Comparison of ENCODE assay signal across 8 cellular contexts in genomic region chr3:194322701-194323174, GRCh38. TPM values are rescaled to one million over a fixed set of nuclear protein-coding genes. Genes with fewer than 3 reads are reported as not detected.
A peak's percentile ranks its signal among the peaks of the same experiment; 100 is the strongest.
DNase-seq lines count a peak whose midpoint lies in the region; ATAC-seq and TF ChIP-seq lines count a peak whose summit lies in the region.
"Had no signal": no experiment of that assay in that cellular context is flagged by ENCODE, and none has a peak within 500 bp of the region (broad histone marks: within the 10 kb centered on the region; RNA-seq: fewer than 3 reads in every experiment).

No MANE protein-coding gene starts in this region.

- H3K27ac Mint-ChIP-seq in activated naive CD4-positive, alpha-beta T cell treated with anti-CD3 and anti-CD28 coated beads, Interleukin-2, amount 50 U/mL, for 72 hours: no peak overlapping the region
- no peak overlapping the region for H3K27ac Mint-ChIP-seq in naive thymus-derived CD4-positive, alpha-beta T cell

- no peak overlapping the region for H3K27ac ChIP-seq in HEK293 (ENCODE audit: extremely low read depth, low read depth, low read length)
- H3K27ac ChIP-seq in naive thymus-derived CD4-positive, alpha-beta T cell (ENCODE audit: low read depth, low read length): no peak overlapping the region

- peaks cover 11% of the 10 kb centered on the region in 2 donors for H3K9me3 Mint-ChIP-seq in activated naive CD4-positive, alpha-beta T cell treated with anti-CD3 and anti-CD28 coated beads, Interleukin-2, amount 50 U/mL, for 72 hours
- H3K9me3 Mint-ChIP-seq in naive thymus-derived CD4-positive, alpha-beta T cell: peaks cover 0 to 15% (median 9%) of the 10 kb centered on the region in 11 donors

- POLR2A ChIA-PET in HEK293 (lab: Yijun Ruan, JAX): no interaction called here
- POLR2A ChIA-PET in naive thymus-derived CD4-positive, alpha-beta T cell (lab: Charles Lee): no interaction called here

- CTCF ChIA-PET in HEK293 (lab: Yijun Ruan, JAX): no interaction called here
- CTCF ChIA-PET in naive thymus-derived CD4-positive, alpha-beta T cell (lab: Charles Lee): interaction anchor here (0.5 kb wide), 1 partner anchor 13 kb away, joined by 3 read pairs; no protein-coding TSS in a partner anchor

- H3K36me3 ChIP-seq in HEK293 (ENCODE audit: control insufficient read depth in 2 of 2, insufficient read depth in 1 of 2, low read length in 2 of 2): no peaks in the 10 kb centered on the region
- no peaks in the 10 kb centered on the region for H3K36me3 ChIP-seq in naive thymus-derived CD4-positive, alpha-beta T cell (ENCODE audit: control insufficient read depth in 2 of 3, insufficient read depth in 3 of 3, low read length in 3 of 3)

- no peak for TF ChIP-seq CTCF in HEK293 (tag by site-specific recombination; IDR thresholded peaks at IDR 0.05)

- H3K4me3 ChIP-seq in HEK293 (ENCODE audit: low read depth, low read length): no peak overlapping the region
- H3K4me3 ChIP-seq in naive thymus-derived CD4-positive, alpha-beta T cell (ENCODE audit: low read length): no peak overlapping the region

- peak overlapping the region in 6 of 10 donors; percentile 15 to 67 (median 36) for H3K4me3 Mint-ChIP-seq in naive thymus-derived CD4-positive, alpha-beta T cell

- no peaks in the 10 kb centered on the region for H3K4me1 ChIP-seq in HEK293 (ENCODE audit: control insufficient read depth, insufficient read depth, low read length)
- H3K4me1 ChIP-seq in naive thymus-derived CD4-positive, alpha-beta T cell (ENCODE audit: control insufficient read depth in 2 of 2, insufficient read depth in 2 of 2, low read length in 2 of 2): peaks cover 0 to 9% of the 10 kb centered on the region in 2 donors

- no peaks in the 10 kb centered on the region for H3K9me3 ChIP-seq in HEK293 (ENCODE audit: control insufficient read depth, insufficient read depth, low read depth, low read length)
- H3K9me3 ChIP-seq in naive thymus-derived CD4-positive, alpha-beta T cell (ENCODE audit: control insufficient read depth in 2 of 3, low read length in 3 of 3): peaks cover 0 to 11% (median 0%) of the 10 kb centered on the region in 3 experiments

- H3K36me3 Mint-ChIP-seq in activated naive CD4-positive, alpha-beta T cell treated with anti-CD3 and anti-CD28 coated beads, Interleukin-2, amount 50 U/mL, for 72 hours: peaks cover 9 to 13% of the 10 kb centered on the region in 2 donors
- H3K36me3 Mint-ChIP-seq in naive thymus-derived CD4-positive, alpha-beta T cell: peaks cover 0 to 10% (median 7%) of the 10 kb centered on the region in 5 donors

- peaks cover 0 to 19% (median 3%) of the 10 kb centered on the region in 5 donors for H3K27me3 Mint-ChIP-seq in naive thymus-derived CD4-positive, alpha-beta T cell

- DNase-seq in COLO829 (ENCODE audit: low spot score): peak; percentile 64
- no peak for DNase-seq in activated naive CD4-positive, alpha-beta T cell treated with anti-CD3 and anti-CD28 coated beads, Interleukin-2, amount 50 U/mL, for 72 hours (ENCODE audit: low spot score in 2 of 2)
- DNase-seq in naive thymus-derived CD4-positive, alpha-beta T cell: no peak
- DNase-seq in mesenteric fat pad (ENCODE audit: low spot score): no peak

- H3K27me3 ChIP-seq in naive thymus-derived CD4-positive, alpha-beta T cell (ENCODE audit: control insufficient read depth in 2 of 2, insufficient read depth in 2 of 2, low read length in 2 of 2): no peaks in the 10 kb centered on the region

- peaks cover 0 to 4% (median 0%) of the 10 kb centered on the region in 7 donors for H3K4me1 Mint-ChIP-seq in naive thymus-derived CD4-positive, alpha-beta T cell

- ATAC-seq in activated naive CD4-positive, alpha-beta T cell treated with anti-CD3 and anti-CD28 coated beads, Interleukin-2, amount 50 U/mL, for 72 hours: peak; percentile 33 to 65
- ATAC-seq in naive thymus-derived CD4-positive, alpha-beta T cell: no peak
- ATAC-seq in GM18502 (IDR thresholded peaks at IDR 0.05; ENCODE audit: poor library complexity, unreplicated experiment): no peak
- ATAC-seq in HG02588 (IDR thresholded peaks at IDR 0.05; ENCODE audit: unreplicated experiment): no peak

- intact Hi-C loops in naive thymus-derived CD4-positive, alpha-beta T cell (cut with micrococcal nuclease): no loop called here

TF ChIP-seq in HEK293, 187 proteins besides CTCF, POLR2A, EP300 and RAD21 (continues in another document):
- TF ChIP-seq ZBTB8A (tag by site-specific recombination; IDR thresholded peaks at IDR 0.05): no peak
- TF ChIP-seq ATF2 (tag by site-specific recombination; IDR thresholded peaks at IDR 0.05; ENCODE audit: low read depth): no peak
- no peak for TF ChIP-seq ZXDB (tag by site-specific recombination; IDR thresholded peaks at IDR 0.05)
- TF ChIP-seq ZNF24 (tag by site-specific recombination; IDR thresholded peaks at IDR 0.05): peak; percentile 71; the same call in 1 of the 2 replicates
- TF ChIP-seq ZBTB48 (tag by site-specific recombination; IDR thresholded peaks at IDR 0.05): no peak
- TF ChIP-seq ZNF629 (tag by site-specific recombination; IDR thresholded peaks at IDR 0.05): peak; percentile 36; the same call in 1 of the 2 replicates
- peak; percentile 98 for TF ChIP-seq KLF17 (tag by site-specific recombination; IDR thresholded peaks at IDR 0.05)
- TF ChIP-seq ZNF280D (tag by site-specific recombination; IDR thresholded peaks at IDR 0.05): 0 out of 2 replicates have a peak, but pooled peaks have one; percentile 7
- peak; percentile 43 for TF ChIP-seq KLF9 (tag by site-specific recombination; IDR thresholded peaks at IDR 0.05; ENCODE audit: low read depth)
- no peak for TF ChIP-seq ZFP41 (tag by site-specific recombination; IDR thresholded peaks at IDR 0.05; ENCODE audit: borderline replicate concordance)
- no peak for TF ChIP-seq RBAK (tag by site-specific recombination; IDR thresholded peaks at IDR 0.05)
- TF ChIP-seq ZNF211 (tag by site-specific recombination; IDR thresholded peaks at IDR 0.05; ENCODE audit: low read depth): no peak
- no peak for TF ChIP-seq ZNF701 (tag by site-specific recombination; IDR thresholded peaks at IDR 0.05)
- TF ChIP-seq ZFP3 (tag by site-specific recombination; IDR thresholded peaks at IDR 0.05; ENCODE audit: low read depth): no peak
- TF ChIP-seq ZNF174 (tag by site-specific recombination; IDR thresholded peaks at IDR 0.05): no peak
- no peak for TF ChIP-seq ZNF830 (tag by site-specific recombination; IDR thresholded peaks at IDR 0.05; ENCODE audit: low read depth)
- TF ChIP-seq ZNF600 (tag by site-specific recombination; IDR thresholded peaks at IDR 0.05): peak; percentile 80
- TF ChIP-seq SP7 (tag by site-specific recombination; IDR thresholded peaks at IDR 0.05): 0 out of 2 replicates have a peak, but pooled peaks have one; percentile 37
- peak; percentile 95; the same call in 1 of the 2 replicates for TF ChIP-seq TRIM28 (IDR thresholded peaks at IDR 0.05; ENCODE audit: borderline replicate concordance, low read length)
- TF ChIP-seq ZNF423 (tag by site-specific recombination; IDR thresholded peaks at IDR 0.05): no peak

RNA-seq across cellular contexts. Expression of gene CPN2, which starts 28.4 kb away (rescaled TPM):
- total RNA-seq in activated naive CD4-positive, alpha-beta T cell treated with anti-CD3 and anti-CD28 coated beads, Interleukin-2, amount 50 U/mL, for 72 hours: not detected
- not detected for total RNA-seq in naive thymus-derived CD4-positive, alpha-beta T cell
- polyA plus RNA-seq in naive thymus-derived CD4-positive, alpha-beta T cell: not detected
- total RNA-seq in mesenteric fat pad: 0.16 TPM
- total RNA-seq: frontal cortex had no signal

RNA-seq across cellular contexts. Expression of gene LRRC15, which starts 46.8 kb away (rescaled TPM):
- total RNA-seq in activated naive CD4-positive, alpha-beta T cell treated with anti-CD3 and anti-CD28 coated beads, Interleukin-2, amount 50 U/mL, for 72 hours: not detected
- total RNA-seq in naive thymus-derived CD4-positive, alpha-beta T cell: not detected
- polyA plus RNA-seq in naive thymus-derived CD4-positive, alpha-beta T cell: not detected
- total RNA-seq in mesenteric fat pad: 0.35 TPM
- total RNA-seq: frontal cortex had no signal

Comparison
In these comparisons a context has a peak if more than half of its experiments do, and no peak if none do; other contexts are left out.
1. ATAC-seq: peak in activated naive CD4-positive, alpha-beta T cell treated with anti-CD3 and anti-CD28 coated beads, Interleukin-2, amount 50 U/mL, for 72 hours (2 of 2); none in naive thymus-derived CD4-positive, alpha-beta T cell (single experiment), GM18502 (single experiment) and HG02588 (single experiment).